In the genomic region with DNA sequence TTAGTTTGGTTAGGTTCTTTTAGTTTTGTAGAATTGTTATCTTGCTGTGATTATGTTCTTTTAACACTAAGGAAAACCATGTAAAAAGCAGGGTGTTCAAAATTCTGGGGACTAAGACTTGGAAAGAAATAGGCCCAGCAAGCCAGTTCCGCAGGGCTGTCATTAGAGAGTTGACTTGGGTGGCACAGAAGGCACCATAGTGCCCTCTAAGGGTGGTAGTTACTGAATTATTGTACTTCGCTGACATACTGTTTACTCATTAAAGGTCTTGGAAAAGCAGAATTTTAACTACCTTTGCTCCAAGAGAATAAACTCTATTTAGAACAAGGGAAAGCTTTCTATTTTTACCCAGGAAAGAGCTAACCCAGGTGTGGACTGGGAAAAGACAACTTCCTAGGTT, we compare ENCODE assay signal across 8 cellular contexts.
A peak's percentile ranks its signal among the peaks of the same experiment; 100 is the strongest.
DNase-seq lines count a peak whose midpoint lies in the region; ATAC-seq and TF ChIP-seq lines count a peak whose summit lies in the region.
"Had no signal": no experiment of that assay in that cellular context is flagged by ENCODE, and none has a peak within 500 bp of the region (broad histone marks: within the 10 kb centered on the region; RNA-seq: fewer than 3 reads in every experiment).

No MANE protein-coding gene starts in this region.

- ATAC-seq in RWPE2 (ENCODE audit: low read depth) = peak; percentile 63
- ATAC-seq in stimulated activated naive CD8-positive, alpha-beta T cell treated with anti-CD3 and anti-CD28 coated beads, Interleukin-15, Interleukin-2, amounts not matched to agents 100 U/mL and 50 U/mL, for 24 hours = peak; percentile 59
- ATAC-seq: T-cell had no signal

- TF ChIP-seq CTCF in RWPE2 (IDR thresholded peaks at IDR 0.05; ENCODE audit: poor library complexity, severe bottlenecking) (peak; percentile 69), cardiac muscle cell (IDR thresholded peaks at IDR 0.05; ENCODE audit: low read depth, low read length) (peak; percentile 37)

- H3K27me3 ChIP-seq in RWPE2 (ENCODE audit: insufficient read depth, poor library complexity, severe bottlenecking) = no peaks in the 10 kb centered on the region
- peaks cover 5% of the 10 kb centered on the region for H3K27me3 ChIP-seq in cardiac muscle cell

- no peak overlapping the region for H3K27ac ChIP-seq in RWPE2 (ENCODE audit: poor library complexity, severe bottlenecking)
- H3K27ac ChIP-seq in cardiac muscle cell = no peak overlapping the region

- H3K4me1 ChIP-seq in RWPE2 (ENCODE audit: insufficient read depth, poor library complexity, severe bottlenecking) = no peaks in the 10 kb centered on the region
- no peaks in the 10 kb centered on the region for H3K4me1 ChIP-seq in cardiac muscle cell (ENCODE audit: low read depth)

- H3K9me3 ChIP-seq in RWPE2 (ENCODE audit: severe bottlenecking) (peaks cover 2% of the 10 kb centered on the region), cardiac muscle cell (ENCODE audit: low read depth) (no peaks in the 10 kb centered on the region)

- H3K4me3 ChIP-seq in RWPE2 (ENCODE audit: severe bottlenecking) = no peak overlapping the region
- H3K4me3 ChIP-seq in cardiac muscle cell = no peak overlapping the region

- DNase-seq in GM03348 (ENCODE audit: low spot score) (peak; percentile 29), H4 (ENCODE audit: low spot score) (peak; percentile 17), RWPE2 (ENCODE audit: low spot score) (no peak), cardiac muscle cell (ENCODE audit: low read depth in 1 of 2, low spot score in 1 of 2) (peak; percentile 28 to 49), NK-92 (lab: John Stamatoyannopoulos, UW; ENCODE audit: unreplicated experiment) (no peak), SW 1271 (lab: John Stamatoyannopoulos, UW) (no peak)
- DNase-seq in stimulated activated naive CD8-positive, alpha-beta T cell treated with anti-CD3 and anti-CD28 coated beads, Interleukin-15, Interleukin-2, amounts not matched to agents 100 U/mL and 50 U/mL, for 24 hours = no peak

- H3K36me3 ChIP-seq in RWPE2 (ENCODE audit: low read depth) (no peaks in the 10 kb centered on the region), cardiac muscle cell (no peaks in the 10 kb centered on the region)

Comparison
In these comparisons a context has a peak if more than half of its experiments do, and no peak if none do; other contexts are left out.
1. DNase-seq: peak in GM03348 (single experiment), H4 (single experiment) and cardiac muscle cell (2 of 2); none in RWPE2 (single experiment), stimulated activated naive CD8-positive, alpha-beta T cell treated with anti-CD3 and anti-CD28 coated beads, Interleukin-15, Interleukin-2, amounts not matched to agents 100 U/mL and 50 U/mL, for 24 hours (single experiment), NK-92 (single experiment) and SW 1271 (0 of 2).